ENCODE assay signal across 18 cellular contexts in the genomic region with DNA sequence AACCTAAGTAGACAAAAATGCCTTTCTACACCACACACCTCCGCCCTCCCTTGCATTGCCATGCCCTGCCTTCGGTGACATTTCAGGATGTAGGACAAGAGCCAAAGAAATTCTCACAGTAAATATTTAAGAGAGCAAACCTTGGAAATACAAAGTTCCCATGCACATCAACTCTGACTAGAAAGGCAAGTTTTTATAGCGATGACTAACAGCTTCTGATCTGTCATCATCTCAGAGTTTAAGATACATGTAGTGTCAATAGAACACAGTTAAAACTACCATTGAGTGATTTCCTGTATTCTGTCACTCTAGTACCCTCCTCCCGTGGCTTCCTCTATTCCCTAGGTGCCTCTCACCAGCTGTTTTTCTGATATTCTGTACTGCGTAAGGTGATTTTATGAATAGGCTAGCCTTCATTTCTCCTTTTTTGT. TPM values are rescaled to one million over a fixed set of nuclear protein-coding genes. Genes with fewer than 3 reads are reported as not detected.
DNase-seq lines count a peak whose midpoint lies in the region; ATAC-seq and FAIRE-seq lines count a peak whose summit lies in the region.
"Had no signal": no experiment of that assay in that cellular context is flagged by ENCODE, and none has a peak within 500 bp of the region (broad histone marks: within the 10 kb centered on the region; RNA-seq: fewer than 3 reads in every experiment).

No MANE protein-coding gene starts in this region.

- no peaks in the 10 kb centered on the region for H3K27me3 ChIP-seq in esophagus (ENCODE audit: control insufficient read depth in 1 of 2, insufficient read depth in 2 of 2, low read length in 2 of 2)
- H3K27me3 ChIP-seq: neutrophil, right lobe of liver, thyroid gland had no signal

- H3K4me1 ChIP-seq in esophagus (ENCODE audit: control insufficient read depth in 2 of 2, insufficient read depth in 2 of 2, low read length in 1 of 2): no peaks in the 10 kb centered on the region
- H3K4me1 ChIP-seq: right lobe of liver, thyroid gland had no signal

- ATAC-seq in stimulated activated naive CD8-positive, alpha-beta T cell treated with anti-CD3 and anti-CD28 coated beads, Interleukin-15, Interleukin-2, amounts not matched to agents 100 U/mL and 50 U/mL, for 24 hours: peak; percentile 28
- no peak for ATAC-seq in stimulated activated naive CD8-positive, alpha-beta T cell treated with anti-CD3 and anti-CD28 coated beads, Interleukin-15, amount 100 ng/mL, for 72 hours
- no peak for ATAC-seq in HG03442 (IDR thresholded peaks at IDR 0.05; ENCODE audit: unreplicated experiment)
- ATAC-seq: activated CD8-positive, alpha-beta T cell treated with anti-CD3 and anti-CD28 coated beads for 36 hours; right lobe of liver had no signal

- no peaks in the 10 kb centered on the region for H3K36me3 Mint-ChIP-seq in activated CD4-positive, alpha-beta T cell treated with anti-CD3 and anti-CD28 coated beads, Interleukin-2, amount 10 ng/mL, durations not matched to agents 7 days and 5 days (ENCODE audit: low read depth)

- CTCF ChIA-PET in activated CD4-positive, alpha-beta T cell treated with anti-CD3 and anti-CD28 coated beads, Interleukin-2, amount 10 ng/mL, durations not matched to agents 7 days and 5 days (lab: Charles Lee): no interaction called here

- no peak overlapping the region for H3K27ac Mint-ChIP-seq in stimulated activated naive CD8-positive, alpha-beta T cell treated with anti-CD3 and anti-CD28 coated beads, Interleukin-15, amount 100 ng/mL, for 72 hours
- H3K27ac Mint-ChIP-seq in activated CD4-positive, alpha-beta T cell treated with anti-CD3 and anti-CD28 coated beads, Interleukin-2, amount 10 ng/mL, durations not matched to agents 7 days and 5 days: no peak overlapping the region
- H3K27ac Mint-ChIP-seq: activated CD8-positive, alpha-beta T cell treated with anti-CD3 and anti-CD28 coated beads for 36 hours; activated T-helper 1 cell treated with anti-CD3 and anti-CD28 coated beads, Interleukin-12 subunit alpha, Interleukin-12 subunit beta, Interleukin-2, Interleukin-4 antibody, amounts not matched to agents 30 ng/mL and 10 ng/mL and 1 ng/mL, durations not matched to agents 14 hours and 24 hours and 36 hours; mesothelial cell of epicardium had no signal

- H3K27ac ChIP-seq in esophagus (ENCODE audit: low read depth in 2 of 2, low read length in 1 of 2): peak overlapping the region; percentile 65 to 76
- H3K27ac ChIP-seq: neutrophil, right lobe of liver, thyroid gland had no signal

- no peaks in the 10 kb centered on the region for H3K9me3 Mint-ChIP-seq in stimulated activated naive CD8-positive, alpha-beta T cell treated with anti-CD3 and anti-CD28 coated beads, Interleukin-15, amount 100 ng/mL, for 72 hours
- H3K9me3 Mint-ChIP-seq in activated CD4-positive, alpha-beta T cell treated with anti-CD3 and anti-CD28 coated beads, Interleukin-2, amount 10 ng/mL, durations not matched to agents 7 days and 5 days: no peaks in the 10 kb centered on the region
- H3K9me3 Mint-ChIP-seq: activated CD8-positive, alpha-beta T cell treated with anti-CD3 and anti-CD28 coated beads for 36 hours; activated T-helper 1 cell treated with anti-CD3 and anti-CD28 coated beads, Interleukin-12 subunit alpha, Interleukin-12 subunit beta, Interleukin-2, Interleukin-4 antibody, amounts not matched to agents 30 ng/mL and 10 ng/mL and 1 ng/mL, durations not matched to agents 14 hours and 24 hours and 36 hours; mesothelial cell of epicardium had no signal

- peak; percentile 9 for FAIRE-seq in urothelium cell line (lab: Jason Lieb, UNC)
- FAIRE-seq: GM18507, H1 had no signal

- no peak overlapping the region for H3K4me3 Mint-ChIP-seq in stimulated activated naive CD8-positive, alpha-beta T cell treated with anti-CD3 and anti-CD28 coated beads, Interleukin-15, amount 100 ng/mL, for 72 hours
- H3K4me3 Mint-ChIP-seq in activated CD4-positive, alpha-beta T cell treated with anti-CD3 and anti-CD28 coated beads, Interleukin-2, amount 10 ng/mL, durations not matched to agents 7 days and 5 days: no peak overlapping the region
- H3K4me3 Mint-ChIP-seq: activated CD8-positive, alpha-beta T cell treated with anti-CD3 and anti-CD28 coated beads for 36 hours; activated T-helper 1 cell treated with anti-CD3 and anti-CD28 coated beads, Interleukin-12 subunit alpha, Interleukin-12 subunit beta, Interleukin-2, Interleukin-4 antibody, amounts not matched to agents 30 ng/mL and 10 ng/mL and 1 ng/mL, durations not matched to agents 14 hours and 24 hours and 36 hours; mesothelial cell of epicardium had no signal

- no peaks in the 10 kb centered on the region for H3K9me3 ChIP-seq in esophagus (ENCODE audit: control insufficient read depth in 2 of 2, insufficient read depth in 1 of 2, low read depth in 1 of 2, low read length in 1 of 2)
- H3K9me3 ChIP-seq: neutrophil, right lobe of liver, thyroid gland had no signal

- peaks cover 25% of the 10 kb centered on the region for H3K27me3 Mint-ChIP-seq in stimulated activated naive CD8-positive, alpha-beta T cell treated with anti-CD3 and anti-CD28 coated beads, Interleukin-15, amount 100 ng/mL, for 72 hours
- peaks cover 13% of the 10 kb centered on the region for H3K27me3 Mint-ChIP-seq in activated CD4-positive, alpha-beta T cell treated with anti-CD3 and anti-CD28 coated beads, Interleukin-2, amount 10 ng/mL, durations not matched to agents 7 days and 5 days

- POLR2A ChIA-PET in activated CD4-positive, alpha-beta T cell treated with anti-CD3 and anti-CD28 coated beads, Interleukin-2, amount 10 ng/mL, durations not matched to agents 7 days and 5 days (lab: Charles Lee): no interaction called here

- no peak overlapping the region for H3K4me3 ChIP-seq in esophagus (ENCODE audit: low read depth in 1 of 2, low read length in 2 of 2)
- H3K4me3 ChIP-seq: right lobe of liver, thyroid gland had no signal

- H3K4me1 Mint-ChIP-seq in stimulated activated naive CD8-positive, alpha-beta T cell treated with anti-CD3 and anti-CD28 coated beads, Interleukin-15, amount 100 ng/mL, for 72 hours: no peaks in the 10 kb centered on the region
- H3K4me1 Mint-ChIP-seq in activated CD4-positive, alpha-beta T cell treated with anti-CD3 and anti-CD28 coated beads, Interleukin-2, amount 10 ng/mL, durations not matched to agents 7 days and 5 days: no peaks in the 10 kb centered on the region
- H3K4me1 Mint-ChIP-seq: mesothelial cell of epicardium had no signal

- DNase-seq in stimulated activated naive CD8-positive, alpha-beta T cell treated with anti-CD3 and anti-CD28 coated beads, Interleukin-15, Interleukin-2, amounts not matched to agents 100 U/mL and 50 U/mL, for 24 hours: no peak
- no peak for DNase-seq in stimulated activated naive CD8-positive, alpha-beta T cell treated with anti-CD3 and anti-CD28 coated beads, Interleukin-15, amount 100 ng/mL, for 72 hours
- DNase-seq in LHCN-M2 (ENCODE audit: low read depth): peak; percentile 21
- DNase-seq in urothelium cell line (ENCODE audit: low spot score): no peak
- DNase-seq in activated CD4-positive, alpha-beta T cell treated with anti-CD3 and anti-CD28 coated beads, Interleukin-2, amount 10 ng/mL, durations not matched to agents 7 days and 5 days: no peak
- no peak for DNase-seq in activated naive CD4-positive, alpha-beta T cell treated with Interleukin-2 at 50 U/mL for 16 hours
- DNase-seq: activated CD8-positive, alpha-beta T cell treated with anti-CD3 and anti-CD28 coated beads for 36 hours; central memory CD4-positive, alpha-beta T cell; right lobe of liver; T1000; thyroid gland had no signal

- H3K36me3 ChIP-seq in esophagus (ENCODE audit: control insufficient read depth in 2 of 2, insufficient read depth in 2 of 2, low read length in 1 of 2): no peaks in the 10 kb centered on the region
- H3K36me3 ChIP-seq: neutrophil, right lobe of liver, thyroid gland had no signal

- 47 to 57% methylated on average over 5 of the region's 5 CpGs for WGBS in esophagus, 2 donors

RNA-seq across cellular contexts. Expression of gene SLC16A9, which starts 20.7 kb away (rescaled TPM):
- 0.80 and 0.90 TPM in 2 replicates for total RNA-seq in LHCN-M2 (2014; rRNA removed)
- 0.47 TPM for polyA plus RNA-seq in LHCN-M2 (2012)
- polyA plus RNA-seq in esophagus: 1 to 10 TPM; 4.9 to 6.8 TPM
- under 1 TPM; 0.08 to 0.12 TPM for total RNA-seq in activated CD4-positive, alpha-beta T cell treated with anti-CD3 and anti-CD28 coated beads, Interleukin-2, amount 10 ng/mL, durations not matched to agents 7 days and 5 days
